ENCODE assay signal across 8 cellular contexts in the genomic region with DNA sequence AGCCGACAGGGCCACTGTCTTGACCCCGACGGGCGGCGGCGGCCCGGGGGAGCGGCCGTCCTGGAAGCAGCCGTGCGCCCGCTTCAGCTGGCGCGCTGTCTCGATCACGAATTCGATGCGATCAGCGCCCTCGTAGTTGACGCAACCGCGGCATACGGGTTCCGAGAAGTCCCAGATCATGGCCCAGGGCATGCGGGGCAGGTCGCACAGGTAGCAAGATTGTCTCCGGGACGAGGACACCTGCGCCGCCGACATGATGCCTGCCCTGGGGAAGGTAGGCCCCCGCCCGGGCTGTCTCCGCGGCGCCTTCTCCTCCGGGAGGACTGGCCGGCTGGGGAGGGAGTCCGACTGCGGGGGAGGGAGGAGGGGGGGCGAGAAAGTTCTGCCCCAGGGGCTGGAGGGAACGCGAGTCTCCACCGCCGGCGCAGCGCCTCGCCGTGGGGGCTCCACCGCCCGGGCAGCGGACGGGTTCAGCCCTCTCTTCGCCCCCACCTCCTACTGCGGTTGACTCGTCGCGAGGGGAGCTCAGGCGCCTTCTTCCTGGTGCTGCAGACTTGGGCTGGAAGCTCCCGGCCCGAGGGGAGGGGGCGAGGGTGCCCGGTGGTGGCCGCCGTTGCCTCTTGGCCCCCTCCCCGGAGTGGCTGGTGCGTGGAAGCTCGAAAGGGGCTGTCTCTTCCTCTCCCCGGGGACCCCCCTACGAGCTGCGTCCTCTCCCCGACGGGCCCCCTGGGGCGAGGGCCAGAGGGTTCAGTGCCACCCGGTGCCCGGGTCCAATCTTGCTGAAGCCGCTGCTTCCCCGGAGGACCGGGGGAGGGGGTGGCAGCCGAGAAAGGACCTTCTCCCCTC.
DNase-seq lines count a peak whose midpoint lies in the region; ATAC-seq lines count a peak whose summit lies in the region.

No MANE protein-coding gene starts in this region.

- ATAC-seq in HG02571 (IDR thresholded peaks at IDR 0.05; ENCODE audit: unreplicated experiment): peak; percentile 39

- peak; percentile 74 for DNase-seq in NCI-H345 (lab: John Stamatoyannopoulos, UW)
- DNase-seq in NCI-H345 treated with DMSO at 0.1 percent for 48 hours (lab: John Stamatoyannopoulos, UW; ENCODE audit: unreplicated experiment): no peak
- peak; percentile 46 for DNase-seq in NAMALWA (ENCODE audit: low spot score)
- DNase-seq in activated CD4-positive, alpha-beta T cell treated with anti-CD3 and anti-CD28 coated beads, Interleukin-2, amount 50 U/mL, for 48 hours: peak; percentile 61 to 68
- DNase-seq in effector CD4-positive, alpha-beta T cell: peak; percentile 60
- DNase-seq in medulla oblongata (ENCODE audit: extremely low spot score): peak; percentile 77
- peak; percentile 54 to 72 for DNase-seq in stimulated activated CD8-positive, alpha-beta memory T cell treated with anti-CD3 and anti-CD28 coated beads, Interleukin-7, amount 100 ng/mL, for 4 hours (ENCODE audit: low read depth in 2 of 2)
